Comparison of ENCODE assay signal across 3 cellular contexts in genomic region chr2:10934308-10934978, GRCh38.
TF ChIP-seq lines count a peak whose summit lies in the region.

No MANE protein-coding gene starts in this region.

TF ChIP-seq in SK-N-SH, 30 proteins besides CTCF, POLR2A, EP300 and RAD21 (continued from another document):
- no peak for TF ChIP-seq IRF3 (IDR thresholded peaks at IDR 0.05; ENCODE audit: low read depth, low read length)

TF ChIP-seq in SK-N-SH treated with all-trans-retinoic acid at 6 μM for 48 hours, 23 proteins besides CTCF, POLR2A, EP300 and RAD21:
- TF ChIP-seq CSRNP3 (CRISPR knock-in tag; IDR thresholded peaks at IDR 0.05), result no peak
- TF ChIP-seq ZC3H10 (CRISPR knock-in tag; IDR thresholded peaks at IDR 0.05), result no peak
- no peak for TF ChIP-seq POU6F1 (CRISPR knock-in tag; IDR thresholded peaks at IDR 0.05; ENCODE audit: borderline replicate concordance, low read depth)
- no peak for TF ChIP-seq ZFP30 (CRISPR knock-in tag; IDR thresholded peaks at IDR 0.05)
- TF ChIP-seq TCF4 (CRISPR knock-in tag; IDR thresholded peaks at IDR 0.05; ENCODE audit: borderline replicate concordance), result no peak
- no peak for TF ChIP-seq BACH2 (CRISPR knock-in tag; IDR thresholded peaks at IDR 0.05; ENCODE audit: borderline replicate concordance)
- no peak for TF ChIP-seq ZFP3 (CRISPR knock-in tag; IDR thresholded peaks at IDR 0.05)
- no peak for TF ChIP-seq TSHZ2 (CRISPR knock-in tag; IDR thresholded peaks at IDR 0.05)
- TF ChIP-seq ISL1 (CRISPR knock-in tag; IDR thresholded peaks at IDR 0.05), result no peak
- no peak for TF ChIP-seq PPARA (CRISPR knock-in tag; IDR thresholded peaks at IDR 0.05; ENCODE audit: borderline replicate concordance)

TF ChIP-seq in IMR-90, 13 proteins besides CTCF, POLR2A, EP300 and RAD21 (continued from another document):
- TF ChIP-seq USF2 (IDR thresholded peaks at IDR 0.05; ENCODE audit: low read depth, low read length), result no peak
- no peak for TF ChIP-seq RFX5 (IDR thresholded peaks at IDR 0.05; ENCODE audit: low read depth, low read length)
- TF ChIP-seq BHLHE40 (IDR thresholded peaks at IDR 0.05; ENCODE audit: low read depth, low read length), result no peak
- TF ChIP-seq RCOR1 (IDR thresholded peaks at IDR 0.05; ENCODE audit: insufficient replicate concordance, low read length), result no peak
- no peak for TF ChIP-seq CHD1 (IDR thresholded peaks at IDR 0.05; ENCODE audit: low read depth, low read length)
- TF ChIP-seq FOS (IDR thresholded peaks at IDR 0.05; ENCODE audit: low read depth, low read length), result no peak
- no peak for TF ChIP-seq ELK1 (IDR thresholded peaks at IDR 0.05; ENCODE audit: borderline replicate concordance, low read depth, low read length)
- no peak for TF ChIP-seq CEBPB (IDR thresholded peaks at IDR 0.05; ENCODE audit: low read depth, low read length)
- no peak for TF ChIP-seq MAZ (IDR thresholded peaks at IDR 0.05; ENCODE audit: borderline replicate concordance, low read depth, low read length)
- no peak for TF ChIP-seq MAFK (IDR thresholded peaks at IDR 0.05; ENCODE audit: low read depth, low read length)
- no peak for TF ChIP-seq SMC3 (IDR thresholded peaks at IDR 0.05; ENCODE audit: low read depth, low read length)
TF ChIP-seq in IMR-90: peak in this region for 0.
